17 cellular contexts compared by ENCODE assay signal in the genomic region with DNA sequence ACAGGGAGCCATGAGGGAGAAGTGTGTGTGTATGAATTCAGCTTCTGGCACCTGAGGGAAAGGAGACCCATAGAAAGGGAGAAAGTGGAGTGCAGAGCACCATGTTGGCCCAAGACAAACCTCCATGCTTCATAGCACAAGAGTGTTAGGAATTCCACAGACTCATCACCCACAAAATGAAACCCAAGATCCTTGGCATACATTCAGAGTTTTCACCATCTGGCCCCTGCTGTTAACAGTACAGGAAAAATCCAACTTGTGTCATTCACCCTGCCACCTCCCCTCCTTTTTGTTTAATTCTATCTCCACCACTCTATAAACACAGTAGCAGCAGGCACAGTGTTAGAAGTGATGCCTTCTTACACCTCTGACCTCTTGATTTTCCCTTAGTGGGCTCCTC. TPM values are rescaled to one million over a fixed set of nuclear protein-coding genes. Genes with fewer than 3 reads are reported as not detected.
DNase-seq lines count a peak whose midpoint lies in the region; ATAC-seq and TF ChIP-seq lines count a peak whose summit lies in the region.
"Had no signal": no experiment of that assay in that cellular context is flagged by ENCODE, and none has a peak within 500 bp of the region (broad histone marks: within the 10 kb centered on the region; RNA-seq: fewer than 3 reads in every experiment).

No MANE protein-coding gene starts in this region.

- no peak for TF ChIP-seq CTCF in brain microvascular endothelial cell (IDR thresholded peaks at IDR 0.05; ENCODE audit: low read depth, low read length, missing control alignments)

- no peak for ATAC-seq in HG03378 (IDR thresholded peaks at IDR 0.05; ENCODE audit: unreplicated experiment)
- ATAC-seq: right cardiac atrium had no signal

- no peaks in the 10 kb centered on the region for H3K27me3 ChIP-seq in brain microvascular endothelial cell (replicated peaks)
- H3K27me3 ChIP-seq: tibial artery had no signal

- DNase-seq in EL = peak; percentile 73
- peak; percentile 84 for DNase-seq in NCI-H1694 (lab: John Stamatoyannopoulos, UW)
- DNase-seq in brain microvascular endothelial cell = peak; percentile 58
- peak; percentile 36 for DNase-seq in non-pigmented ciliary epithelial cell (ENCODE audit: low read depth)
- DNase-seq in UCSD-AML1 (lab: John Stamatoyannopoulos, UW; ENCODE audit: unreplicated experiment) = no peak
- DNase-seq in posterior cingulate gyrus = no peak
- no peak for DNase-seq in SK-N-DZ (ENCODE audit: low spot score)
- DNase-seq: activated CD8-positive, alpha-beta memory T cell treated with anti-CD3 and anti-CD28 coated beads, Interleukin-2, amount 50 U/mL, for 48 hours; activated naive CD4-positive, alpha-beta T cell treated with anti-CD3 and anti-CD28 coated beads for 36 hours; CD4-positive, alpha-beta T cell; hippocampal formation; NCI-H1105; PC-9; right cardiac atrium; stimulated activated CD4-positive, alpha-beta T cell treated with anti-CD3 and anti-CD28 coated beads, Interleukin-2, amount 100 ng/mL, for 48 hours; tibial artery had no signal

- H3K4me3 ChIP-seq in brain microvascular endothelial cell (ENCODE audit: low read depth, low read length) = no peak overlapping the region
- H3K4me3 ChIP-seq: PC-9, tibial artery had no signal

- no peaks in the 10 kb centered on the region for H3K36me3 ChIP-seq in brain microvascular endothelial cell (replicated peaks)
- H3K36me3 ChIP-seq: tibial artery had no signal

- in situ Hi-C loops in brain microvascular endothelial cell (cut with HindIII; ENCODE audit: low pct_ligation_motif_present, low sequenced_read_pairs) = no loop called here

- H3K27ac ChIP-seq in brain microvascular endothelial cell = no peak overlapping the region
- H3K27ac ChIP-seq: PC-9, tibial artery had no signal

- intact Hi-C loops in posterior cingulate gyrus (cut with DNase I) = no loop called here

RNA-seq across cellular contexts. Expression of a gene that starts 60.0 kb away (rescaled TPM):
- polyA plus RNA-seq in SK-N-DZ (2014; cell fraction: cytosol; rRNA removed) = 3.8 and 4.5 TPM in 2 replicates
- 3.0 and 4.5 TPM in 2 replicates for polyA plus RNA-seq in SK-N-DZ (2014; cell fraction: nucleus; rRNA removed)

Comparison
In these comparisons a context has a peak if more than half of its experiments do, and no peak if none do; other contexts are left out.
1. DNase-seq: peak in EL (single experiment), NCI-H1694 (single experiment), brain microvascular endothelial cell (single experiment) and non-pigmented ciliary epithelial cell (single experiment); none in UCSD-AML1 (single experiment), posterior cingulate gyrus (0 of 10) and SK-N-DZ (single experiment).